In the genomic region with DNA sequence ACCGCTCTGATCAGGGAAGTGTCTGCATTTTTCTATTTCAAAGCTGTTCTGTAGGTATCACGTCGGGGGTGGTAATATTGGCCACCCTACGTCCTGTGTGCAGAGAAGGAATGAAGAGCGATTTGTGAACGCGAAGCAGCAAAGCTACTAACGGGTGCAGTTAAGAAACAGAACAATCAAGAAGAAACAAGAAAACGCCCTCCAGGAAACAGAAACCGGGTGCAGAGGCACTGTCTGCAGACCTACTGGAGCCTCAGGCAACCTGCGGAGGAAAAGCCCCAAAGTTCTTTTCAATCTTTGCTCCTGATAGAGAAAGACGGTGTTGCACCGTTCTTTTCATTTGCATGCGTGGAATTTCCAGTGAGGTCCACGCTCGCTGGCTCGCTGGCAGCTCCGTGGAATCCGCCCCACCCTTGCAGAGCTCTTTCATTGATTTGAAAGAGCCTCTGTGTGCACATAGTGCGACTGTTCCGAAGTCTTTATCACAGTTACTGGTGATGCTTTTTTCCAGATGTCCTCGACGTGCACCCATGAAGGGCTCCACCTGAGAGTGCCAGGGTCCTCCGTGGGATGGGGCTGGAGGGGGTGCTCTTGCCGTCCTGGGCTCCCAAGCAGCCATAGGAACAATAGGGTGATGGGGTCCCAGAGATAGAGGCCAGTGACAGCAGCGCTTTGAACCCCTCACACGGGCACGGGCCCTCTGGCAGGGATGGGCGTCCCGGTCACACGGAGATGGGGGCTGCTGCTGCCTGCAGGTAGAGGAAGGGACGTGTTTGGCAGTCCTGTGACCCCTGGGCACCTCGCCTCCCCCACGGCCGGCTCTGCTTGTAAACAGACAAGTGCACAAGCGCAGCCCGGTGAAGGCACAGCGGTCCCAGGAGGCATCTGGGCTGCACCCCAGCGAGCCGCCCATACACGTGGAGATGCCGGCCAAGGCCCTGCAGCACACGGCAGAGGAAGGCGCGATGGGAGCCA, we compare ENCODE assay signal across 16 cellular contexts. TPM values are rescaled to one million over a fixed set of nuclear protein-coding genes. Genes with fewer than 3 reads are reported as not detected.
A peak's percentile ranks its signal among the peaks of the same experiment; 100 is the strongest.
DNase-seq lines count a peak whose midpoint lies in the region; ATAC-seq and TF ChIP-seq lines count a peak whose summit lies in the region.
"Had no signal": no experiment of that assay in that cellular context is flagged by ENCODE, and none has a peak within 500 bp of the region (broad histone marks: within the 10 kb centered on the region; RNA-seq: fewer than 3 reads in every experiment).

No MANE protein-coding gene starts in this region.

- peaks cover 4% of the 10 kb centered on the region; the same call in 1 of the 2 replicates for H3F3A ChIP-seq in PC-9 (ENCODE audit: insufficient read depth, low read depth)

- POLR2A ChIA-PET in PC-9 (lab: Charles Lee; ENCODE audit: unreplicated experiment) = no interaction called here

- BruUV-seq in PC-9 (replicated peaks; lab: Mats Ljungman, UMichigan) = no TSS peak

- H3K4me2 ChIP-seq in PC-9 = peak overlapping the region; percentile 51

- H2AFZ ChIP-seq in PC-9 = no peak overlapping the region

- no peaks in the 10 kb centered on the region for H3K79me2 ChIP-seq in PC-9 (ENCODE audit: low read depth)

- H3K4me3 ChIP-seq in PC-9 = peak overlapping the region; percentile 17; the same call in 1 of the 2 replicates
- H3K4me3 ChIP-seq in effector memory CD4-positive, alpha-beta T cell (ENCODE audit: insufficient read depth, low read depth, low read length, poor library complexity, severe bottlenecking) = peak overlapping the region; percentile 35
- H3K4me3 ChIP-seq: prostate gland, thoracic aorta had no signal

- no peaks in the 10 kb centered on the region for H3K9me3 ChIP-seq in PC-9 (ENCODE audit: insufficient read depth, low read depth)
- no peaks in the 10 kb centered on the region for H3K9me3 ChIP-seq in effector memory CD4-positive, alpha-beta T cell (ENCODE audit: control insufficient read depth, low read length)
- H3K9me3 ChIP-seq: prostate gland had no signal

- CTCF ChIA-PET in PC-9 (lab: Charles Lee) = no interaction called here

- H3K9me2 ChIP-seq in PC-9 (ENCODE audit: insufficient read depth) = no peaks in the 10 kb centered on the region

- H3K4me1 ChIP-seq in PC-9 (replicated peaks; ENCODE audit: insufficient read depth) = no peaks in the 10 kb centered on the region
- H3K4me1 ChIP-seq in effector memory CD4-positive, alpha-beta T cell (ENCODE audit: control insufficient read depth, insufficient read depth, low read length, poor library complexity, severe bottlenecking) = peaks cover 26% of the 10 kb centered on the region
- H3K4me1 ChIP-seq: prostate gland had no signal

- H3K36me3 ChIP-seq in PC-9 (ENCODE audit: low read depth) = no peaks in the 10 kb centered on the region
- no peaks in the 10 kb centered on the region for H3K36me3 ChIP-seq in effector memory CD4-positive, alpha-beta T cell (ENCODE audit: control insufficient read depth, insufficient read depth, low read length)
- H3K36me3 ChIP-seq: prostate gland, thoracic aorta had no signal

- H4K20me1 ChIP-seq in PC-9 (ENCODE audit: insufficient read depth) = no peaks in the 10 kb centered on the region

- DNase-seq in activated CD4-positive, CD25-positive, alpha-beta regulatory T cell (lab: John Stamatoyannopoulos, UW) = no peak
- DNase-seq in PC-9 = no peak
- no peak for DNase-seq in effector memory CD4-positive, alpha-beta T cell
- DNase-seq in stimulated activated CD4-positive, alpha-beta T cell treated with anti-CD3 and anti-CD28 coated beads, Interleukin-2, amount 100 ng/mL, for 24 hours = peak; percentile 17 to 23
- no peak for DNase-seq in AG20443 (ENCODE audit: low spot score)
- no peak for DNase-seq in Ammon's horn (ENCODE audit: low spot score)
- DNase-seq in NCI-H1048 (lab: John Stamatoyannopoulos, UW) = no peak
- DNase-seq: DND-41, HCEC 1CT, NCI-H1092, NCI-H524 treated with DMSO at 0.1 percent for 48 hours had no signal

- peak; percentile 19 to 22 for ATAC-seq in activated CD4-positive, CD25-positive, alpha-beta regulatory T cell treated with anti-CD3 and anti-CD28 coated beads, Interleukin-2, amount 50 U/mL, for 24 hours
- ATAC-seq: activated T-helper 17 cell treated with anti-CD3 and anti-CD28 coated beads, Interleukin-2, amount 50 U/mL, for 72 hours had no signal

- no peak for TF ChIP-seq CTCF in PC-9 (conservative IDR thresholded peaks at IDR 0.05)

- H3K27me3 ChIP-seq in PC-9 (ENCODE audit: insufficient read depth, low read depth) = peaks cover 13% of the 10 kb centered on the region
- no peaks in the 10 kb centered on the region for H3K27me3 ChIP-seq in effector memory CD4-positive, alpha-beta T cell (replicated peaks; ENCODE audit: control insufficient read depth, insufficient read depth, low read length, poor library complexity, severe bottlenecking)

- intact Hi-C loops in PC-9 (cut with micrococcal nuclease; ENCODE audit: unreplicated experiment) = no loop called here

- no peak overlapping the region for H3K27ac ChIP-seq in PC-9
- no peak overlapping the region for H3K27ac ChIP-seq in effector memory CD4-positive, alpha-beta T cell (ENCODE audit: insufficient read depth, low read length, poor library complexity, severe bottlenecking)
- H3K27ac ChIP-seq: epithelial cell of prostate, prostate gland, thoracic aorta had no signal

RNA-seq across cellular contexts. Expression of gene PDE9A, which starts 36.8 kb away (rescaled TPM):
- total RNA-seq in PC-9 (2021) = 8.4 and 9.4 TPM in 2 replicates

Comparison
In these comparisons a context has a peak if more than half of its experiments do, and no peak if none do; other contexts are left out.
1. DNase-seq: peak in stimulated activated CD4-positive, alpha-beta T cell treated with anti-CD3 and anti-CD28 coated beads, Interleukin-2, amount 100 ng/mL, for 24 hours (2 of 2); none in activated CD4-positive, CD25-positive, alpha-beta regulatory T cell (0 of 4), PC-9 (0 of 2), effector memory CD4-positive, alpha-beta T cell (0 of 3), AG20443 (single experiment), Ammon's horn (single experiment) and NCI-H1048 (single experiment).